ENCODE assay signal across 8 cellular contexts in genomic region chr20:50292324-50293243, GRCh38.
DNase-seq lines count a peak whose midpoint lies in the region; TF ChIP-seq lines count a peak whose summit lies in the region.

No MANE protein-coding gene starts in this region.

- peaks cover 0 to 11% of the 10 kb centered on the region in 2 experiments; a peak in 1 of 4 replicates for H3K4me1 ChIP-seq in SK-N-SH (ENCODE audit: control insufficient read depth in 1 of 2, insufficient read depth in 2 of 2, low read depth in 1 of 2, low read length in 1 of 2)
- H3K4me1 ChIP-seq in esophagus (ENCODE audit: control insufficient read depth in 2 of 2, insufficient read depth in 2 of 2, low read length in 1 of 2), result peaks cover 0 to 7% of the 10 kb centered on the region in 2 donors
- H3K4me1 ChIP-seq in mucosa of stomach (ENCODE audit: control insufficient read depth, insufficient read depth, low read length), result peaks cover 18% of the 10 kb centered on the region
- H3K4me1 ChIP-seq in thyroid gland, result peaks cover 37 to 38% of the 10 kb centered on the region in 2 donors

- TF ChIP-seq RAD21 in SK-N-SH (IDR thresholded peaks at IDR 0.05; ENCODE audit: low read length), result no peak

- no peak overlapping the region for H3K27ac ChIP-seq in SK-N-SH (ENCODE audit: low read depth in 2 of 2, low read length in 1 of 2)
- H3K27ac ChIP-seq in esophagus (ENCODE audit: low read depth in 2 of 2, low read length in 1 of 2), result peak overlapping the region; percentile 57 to 80
- H3K27ac ChIP-seq in thyroid gland, result peak overlapping the region; percentile 80 to 89 (median 85)

- H3K79me2 ChIP-seq in SK-N-SH (ENCODE audit: insufficient read depth), result no peaks in the 10 kb centered on the region

- peak overlapping the region; percentile 66; the same call in 1 of the 2 replicates for H2AFZ ChIP-seq in SK-N-SH (ENCODE audit: low read depth)

- no peak overlapping the region for H3K4me2 ChIP-seq in SK-N-SH

- TF ChIP-seq CTCF in SK-N-SH (IDR thresholded peaks at IDR 0.05) (no peak), thyroid gland (IDR thresholded peaks at IDR 0.05) (no peak)

- intact Hi-C loops in thyroid gland (cut with DNase I), result no loop called here

- no peaks in the 10 kb centered on the region for H3K27me3 ChIP-seq in SK-N-SH (ENCODE audit: insufficient read depth)
- H3K27me3 ChIP-seq in esophagus (ENCODE audit: control insufficient read depth in 1 of 2, insufficient read depth in 2 of 2, low read length in 2 of 2), result no peaks in the 10 kb centered on the region
- H3K27me3 ChIP-seq in mucosa of stomach (ENCODE audit: control insufficient read depth, insufficient read depth, low read length), result no peaks in the 10 kb centered on the region
- no peaks in the 10 kb centered on the region for H3K27me3 ChIP-seq in thyroid gland

- WGBS in SK-N-SH (ENCODE audit: low lambda C conversion rate), result 66% methylated on average over 17 of the region's 30 CpGs
- whole genome bisulfite sequencing in esophagus, 2 donors, result 36 to 37% methylated on average over 30 of the region's 30 CpGs
- WGBS in thyroid gland, 2 donors, result 65 to 68% methylated on average over 16 to 18 of the region's 30 CpGs

- no peaks in the 10 kb centered on the region for H3F3A ChIP-seq in SK-N-SH (replicated peaks; ENCODE audit: insufficient read depth)

- DNase-seq in DMS79 treated with DMSO at 0.1 percent for 48 hours (lab: John Stamatoyannopoulos, UW) (peak; percentile 14), DMS79 (lab: John Stamatoyannopoulos, UW) (no peak), SK-N-SH (no peak), thyroid gland (peak; percentile 97), NCI-H128 (lab: John Stamatoyannopoulos, UW; ENCODE audit: unreplicated experiment) (no peak), NCI-H1436 (lab: John Stamatoyannopoulos, UW) (no peak)

- H3K4me3 ChIP-seq in SK-N-SH (ENCODE audit: low read depth in 2 of 2, low read length in 1 of 2), result no peak overlapping the region
- H3K4me3 ChIP-seq in esophagus (ENCODE audit: low read depth in 1 of 2, low read length in 2 of 2), result no peak overlapping the region
- no peak overlapping the region for H3K4me3 ChIP-seq in mucosa of stomach (ENCODE audit: low read length)
- H3K4me3 ChIP-seq in thyroid gland (replicated peaks in 1 of 3), result no peak overlapping the region

- H3K9me3 ChIP-seq in SK-N-SH (no peaks in the 10 kb centered on the region), esophagus (ENCODE audit: control insufficient read depth in 2 of 2, insufficient read depth in 1 of 2, low read depth in 1 of 2, low read length in 1 of 2) (no peaks in the 10 kb centered on the region), mucosa of stomach (ENCODE audit: control insufficient read depth, low read length) (no peaks in the 10 kb centered on the region), thyroid gland (no peaks in the 10 kb centered on the region)

- H3K9me2 ChIP-seq in SK-N-SH, result no peaks in the 10 kb centered on the region

- TF ChIP-seq EP300 in SK-N-SH (IDR thresholded peaks at IDR 0.05; ENCODE audit: borderline replicate concordance in 1 of 2, low read depth in 1 of 2, low read length in 1 of 2), result no peak

- POLR2A ChIA-PET in SK-N-SH (lab: Yijun Ruan, JAX), result no interaction called here

- TF ChIP-seq POLR2A in thyroid gland (IDR thresholded peaks at IDR 0.05), result peak in 1 of 2 donors; percentile 58

- H3K36me3 ChIP-seq in SK-N-SH (replicated peaks in 1 of 2; ENCODE audit: control insufficient read depth in 1 of 2, insufficient read depth in 2 of 2, low read length in 1 of 2) (no peaks in the 10 kb centered on the region), esophagus (ENCODE audit: control insufficient read depth in 2 of 2, insufficient read depth in 2 of 2, low read length in 1 of 2) (no peaks in the 10 kb centered on the region), mucosa of stomach (ENCODE audit: control insufficient read depth, insufficient read depth, low read length) (no peaks in the 10 kb centered on the region), thyroid gland (no peaks in the 10 kb centered on the region)

- CTCF ChIA-PET in SK-N-SH (lab: Yijun Ruan, JAX), result interaction anchor here (1.9 kb wide), 1 partner anchor 13 kb away, joined by 6 read pairs; no protein-coding TSS in a partner anchor

- H3K9ac ChIP-seq in SK-N-SH (no peak overlapping the region), mucosa of stomach (ENCODE audit: low read length) (peak overlapping the region; percentile 19)

- H4K20me1 ChIP-seq in SK-N-SH (ENCODE audit: insufficient read depth), result no peaks in the 10 kb centered on the region

TF ChIP-seq in SK-N-SH, 30 proteins besides CTCF, POLR2A, EP300 and RAD21:
- TF ChIP-seq CHD2 (IDR thresholded peaks at IDR 0.05; ENCODE audit: low read length, partially characterized antibody) (no peak), GABPA (IDR thresholded peaks at IDR 0.05; ENCODE audit: low read depth) (peak; percentile 18; the same call in 1 of the 2 replicates), FOXM1 (IDR thresholded peaks at IDR 0.05; ENCODE audit: low read depth) (no peak)
TF ChIP-seq in SK-N-SH: peak in this region for 1.

Comparison
In these comparisons a context has a peak if more than half of its experiments do, and no peak if none do; other contexts are left out.
1. DNase-seq: peak in DMS79 treated with DMSO at 0.1 percent for 48 hours (single experiment) and thyroid gland (2 of 2); none in DMS79 (single experiment), SK-N-SH (single experiment), NCI-H128 (single experiment) and NCI-H1436 (single experiment).
2. H3K27ac ChIP-seq: peak in esophagus (2 of 2) and thyroid gland (3 of 3); none in SK-N-SH (0 of 2).